10 cellular contexts compared by ENCODE assay signal in genomic region chr20:58017237-58017969, GRCh38.
DNase-seq lines count a peak whose midpoint lies in the region; ATAC-seq and TF ChIP-seq lines count a peak whose summit lies in the region.
"Had no signal": no experiment of that assay in that cellular context is flagged by ENCODE, and none has a peak within 500 bp of the region (broad histone marks: within the 10 kb centered on the region; RNA-seq: fewer than 3 reads in every experiment).

No MANE protein-coding gene starts in this region.

- CTCF ChIA-PET in CD8-positive, alpha-beta T cell (lab: Charles Lee) = no interaction called here

- H3K36me3 ChIP-seq in breast epithelium = no peaks in the 10 kb centered on the region
- H3K36me3 ChIP-seq in CD8-positive, alpha-beta T cell (ENCODE audit: insufficient read depth, low read length) = no peaks in the 10 kb centered on the region

- H3K4me1 Mint-ChIP-seq in type B pancreatic cell (ENCODE audit: unreplicated experiment) = peaks cover 23% of the 10 kb centered on the region
- H3K4me1 Mint-ChIP-seq in CD8-positive, alpha-beta T cell (ENCODE audit: low read depth) = peaks cover 16% of the 10 kb centered on the region

- DNase-seq in M059J (ENCODE audit: low read depth) = peak; percentile 99
- peak; percentile 81 to 96 for DNase-seq in breast epithelium (ENCODE audit: low spot score in 2 of 2)
- peak; percentile 69 to 86 for DNase-seq in left colon
- DNase-seq in type B pancreatic cell (ENCODE audit: extremely low spot score, unreplicated experiment) = peak; percentile 18
- DNase-seq in NCI-H510A treated with DMSO at 0.1 percent for 48 hours (lab: John Stamatoyannopoulos, UW) = no peak
- DNase-seq in CD8-positive, alpha-beta T cell = no peak
- DNase-seq: activated naive CD4-positive, alpha-beta T cell treated with Interleukin-2 at 50 U/mL for 16 hours; SIG-M5; stimulated activated CD4-positive, alpha-beta T cell treated with anti-CD3 and anti-CD28 coated beads, Interleukin-1b, Interleukin-23, amount 100 ng/mL, for 48 hours had no signal

- no peak overlapping the region for H3K4me3 Mint-ChIP-seq in type B pancreatic cell
- H3K4me3 Mint-ChIP-seq in CD8-positive, alpha-beta T cell = no peak overlapping the region

- peaks cover 28% of the 10 kb centered on the region for H3K27me3 Mint-ChIP-seq in type B pancreatic cell
- H3K27me3 Mint-ChIP-seq in CD8-positive, alpha-beta T cell (ENCODE audit: low read depth) = peaks cover 17% of the 10 kb centered on the region

- no peaks in the 10 kb centered on the region for H3K27me3 ChIP-seq in breast epithelium
- H3K27me3 ChIP-seq in CD8-positive, alpha-beta T cell (ENCODE audit: insufficient read depth, low read length) = no peaks in the 10 kb centered on the region

- no peak for TF ChIP-seq POLR2A in breast epithelium (IDR thresholded peaks at IDR 0.05)

- no peaks in the 10 kb centered on the region for H3K36me3 Mint-ChIP-seq in type B pancreatic cell
- H3K36me3 Mint-ChIP-seq in CD8-positive, alpha-beta T cell = no peaks in the 10 kb centered on the region

- POLR2A ChIA-PET in CD8-positive, alpha-beta T cell (lab: Charles Lee) = no interaction called here

- no peaks in the 10 kb centered on the region for H3K9me3 ChIP-seq in breast epithelium
- H3K9me3 ChIP-seq in CD8-positive, alpha-beta T cell (ENCODE audit: low read length) = no peaks in the 10 kb centered on the region

- ATAC-seq in left colon (peak; percentile 99), HG02610 (IDR thresholded peaks at IDR 0.05; ENCODE audit: unreplicated experiment) (no peak)
- ATAC-seq in CD8-positive, alpha-beta T cell = no peak

- H3K9me3 Mint-ChIP-seq in type B pancreatic cell = no peaks in the 10 kb centered on the region
- H3K9me3 Mint-ChIP-seq in CD8-positive, alpha-beta T cell = no peaks in the 10 kb centered on the region

- H3K27ac Mint-ChIP-seq in type B pancreatic cell = no peak overlapping the region
- no peak overlapping the region for H3K27ac Mint-ChIP-seq in CD8-positive, alpha-beta T cell

- peak overlapping the region; percentile 88 to 89 for H3K27ac ChIP-seq in breast epithelium
- no peak overlapping the region for H3K27ac ChIP-seq in CD8-positive, alpha-beta T cell (ENCODE audit: low read depth, low read length)

- peak overlapping the region in 1 of 3 donors; percentile 35 for H3K4me3 ChIP-seq in breast epithelium
- no peak overlapping the region for H3K4me3 ChIP-seq in CD8-positive, alpha-beta T cell (ENCODE audit: low read depth, low read length)

- intact Hi-C loops in breast epithelium (cut with DNase I; ENCODE audit: low total_unique reads) (loop anchor here (1.0 kb wide), 1 partner anchor 14 kb away; no protein-coding TSS in a partner anchor), left colon (cut with DNase I, micrococcal nuclease) (no loop called here)
- intact Hi-C loops in CD8-positive, alpha-beta T cell (cut with DNase I, micrococcal nuclease) = no loop called here

- peaks cover 11 to 15% of the 10 kb centered on the region in 2 donors for H3K4me1 ChIP-seq in breast epithelium
- peaks cover 10% of the 10 kb centered on the region for H3K4me1 ChIP-seq in CD8-positive, alpha-beta T cell (ENCODE audit: insufficient read depth, low read length)

- peak in 1 of 3 donors; percentile 40 for TF ChIP-seq CTCF in breast epithelium (IDR thresholded peaks at IDR 0.05)
- no peak for TF ChIP-seq CTCF in type B pancreatic cell (conservative IDR thresholded peaks at IDR 0.05)
- no peak for TF ChIP-seq CTCF in CD8-positive, alpha-beta T cell (IDR thresholded peaks at IDR 0.05)

Comparison
In these comparisons a context has a peak if more than half of its experiments do, and no peak if none do; other contexts are left out.
1. DNase-seq: peak in M059J (single experiment), breast epithelium (2 of 2), left colon (2 of 2) and type B pancreatic cell (single experiment); none in NCI-H510A treated with DMSO at 0.1 percent for 48 hours (single experiment) and CD8-positive, alpha-beta T cell (0 of 7).